ENCODE assay signal across 26 cellular contexts in genomic region chr11:106197438-106197837, GRCh38.
"Had no signal": no experiment of that assay in that cellular context is flagged by ENCODE, and none has a peak within 500 bp of the region (broad histone marks: within the 10 kb centered on the region; RNA-seq: fewer than 3 reads in every experiment).

No MANE protein-coding gene starts in this region.

- H3K36me3 ChIP-seq: stomach, suprapubic skin, thoracic aorta, thyroid gland, tibial artery, tibial nerve, transverse colon, upper lobe of left lung, upper lobe of right lung, uterus, vagina had no signal

- H3K9me3 ChIP-seq: stomach, suprapubic skin, testis, thoracic aorta, thyroid gland, tibial artery, tibial nerve, transverse colon, upper lobe of left lung, upper lobe of right lung, uterus, vagina had no signal

- DNase-seq: stimulated activated CD4-positive, alpha-beta T cell treated with anti-CD3 and anti-CD28 coated beads, Interleukin-2, amount 100 ng/mL, for 48 hours; stimulated activated CD4-positive, alpha-beta T cell treated with anti-CD3 and anti-CD28 coated beads, Interleukin-4, amount 100 ng/mL, for 1 hour; stimulated activated CD4-positive, alpha-beta T cell treated with anti-CD3 and anti-CD28 coated beads, Interleukin-4, amount 100 ng/mL, for 24 hours; stimulated activated CD4-positive, alpha-beta T cell treated with anti-CD3 and anti-CD28 coated beads, Interleukin-4, amount 100 ng/mL, for 4 hours; stimulated activated CD8-positive, alpha-beta memory T cell treated with anti-CD3 and anti-CD28 coated beads, Interleukin-4, amount 100 ng/mL, for 48 hours; stimulated activated naive B cell treated with anti-CD40 and anti-IgM and Interleukin-4, amounts not matched to agents 10 μg/mL and 1 μg/mL and 100 μg/mL, for 72 hours; stimulated activated naive CD4-positive, alpha-beta T cell; stimulated activated naive CD4-positive, alpha-beta T cell treated with Interleukin-2 at 50 U/mL for 16 hours; stimulated activated naive CD8-positive, alpha-beta T cell treated with anti-CD3 and anti-CD28 coated beads, Interleukin-15, amount 100 ng/mL, for 72 hours; stimulated activated naive CD8-positive, alpha-beta T cell treated with anti-CD3 and anti-CD28 coated beads, Interleukin-15, Interleukin-2, amounts not matched to agents 100 U/mL and 50 U/mL, for 24 hours; stomach; substantia nigra; testis; thyroid gland; tibial artery; transverse colon; trophoblast cell; upper lobe of left lung; upper lobe of right lung; uterus had no signal

- H3K27ac ChIP-seq: stomach, suprapubic skin, testis, thoracic aorta, thyroid gland, tibial artery, tibial nerve, transverse colon, upper lobe of left lung, upper lobe of right lung, uterus, vagina had no signal

- H3K27me3 ChIP-seq: stomach, suprapubic skin, testis, thyroid gland, tibial artery, tibial nerve, transverse colon, upper lobe of left lung, upper lobe of right lung, uterus, vagina had no signal

- H3K4me3 ChIP-seq: stomach, suprapubic skin, testis, thoracic aorta, thyroid gland, tibial artery, tibial nerve, transverse colon, upper lobe of left lung, upper lobe of right lung, uterus, vagina had no signal

- H3K4me1 ChIP-seq: stomach, suprapubic skin, testis, thyroid gland, tibial artery, tibial nerve, transverse colon, upper lobe of left lung, upper lobe of right lung, uterus, vagina had no signal

- ATAC-seq: stimulated activated effector memory CD8-positive, alpha-beta T cell treated with anti-CD3 and anti-CD28 coated beads, Interleukin-12 subunit alpha, Interleukin-12 subunit beta, amount 100 ng/mL, for 72 hours; stimulated activated memory B cell treated with anti-CD40 and anti-IgM and Interleukin-4, amounts not matched to agents 10 μg/mL and 1 μg/mL and 100 μg/mL, for 72 hours; stimulated activated naive B cell treated with anti-CD40 and anti-IgM and Interleukin-4, amounts not matched to agents 10 μg/mL and 1 μg/mL and 100 μg/mL, for 72 hours; stimulated activated naive CD8-positive, alpha-beta T cell treated with anti-CD3 and anti-CD28 coated beads, Interleukin-15, Interleukin-2, amounts not matched to agents 100 U/mL and 50 U/mL, for 24 hours; upper lobe of right lung had no signal
